In the genomic region with DNA sequence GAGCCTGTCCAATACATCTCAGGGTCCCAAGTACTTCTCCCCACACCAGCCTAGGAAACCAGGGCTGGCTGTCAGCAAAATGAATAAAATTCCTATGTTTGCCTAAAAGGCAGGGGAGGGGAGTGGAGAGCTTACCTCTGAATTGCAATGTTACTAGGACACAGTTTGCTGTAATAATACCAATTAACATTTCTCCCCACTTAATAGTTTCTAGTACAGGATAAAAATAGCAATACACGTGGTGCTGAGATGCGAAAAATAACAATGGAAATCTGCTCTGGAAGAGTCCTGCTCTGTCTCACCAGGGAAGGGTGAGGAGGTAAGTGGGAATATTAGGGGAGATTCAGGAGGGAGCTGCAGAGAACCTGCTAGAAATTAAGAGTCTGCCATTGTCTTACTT, we compare ENCODE assay signal across 18 cellular contexts.
"Had no signal": no experiment of that assay in that cellular context is flagged by ENCODE, and none has a peak within 500 bp of the region (broad histone marks: within the 10 kb centered on the region; RNA-seq: fewer than 3 reads in every experiment).

No MANE protein-coding gene starts in this region.

- H3K4me3 ChIP-seq: breast epithelium, colonic mucosa, tibial artery had no signal

- H3K9me3 ChIP-seq: breast epithelium, colonic mucosa, tibial artery had no signal

- DNase-seq: activated CD4-positive, alpha-beta T cell treated with anti-CD3 and anti-CD28 coated beads for 1 hour; activated CD4-positive, alpha-beta T cell treated with anti-CD3 and anti-CD28 coated beads, Interleukin-2, amount 50 U/mL, for 1 hour; activated CD8-positive, alpha-beta memory T cell treated with anti-CD3 and anti-CD28 coated beads for 24 hours; activated CD8-positive, alpha-beta memory T cell treated with anti-CD3 and anti-CD28 coated beads, Interleukin-2, amount 50 U/mL, for 4 hours; activated T-cell treated with anti-CD3 and anti-CD28 coated beads, Interleukin-2, amount 50 U/mL, for 24 hours; colonic mucosa; kidney; naive thymus-derived CD4-positive, alpha-beta T cell; retina; stimulated activated CD4-positive, alpha-beta T cell treated with anti-CD3 and anti-CD28 coated beads, Interleukin-4, amount 100 ng/mL, for 4 hours; T-helper 1 cell; tibial artery had no signal

- H3K27me3 Mint-ChIP-seq: activated T-cell treated with anti-CD3 and anti-CD28 coated beads, Interleukin-2, amount 50 U/mL, for 24 hours; activated T-helper 17 cell treated with anti-CD3 and anti-CD28 coated beads, Interleukin-2, amount 50 U/mL, for 72 hours; stimulated activated naive CD8-positive, alpha-beta T cell treated with anti-CD3 and anti-CD28 coated beads, Interleukin-15, Interleukin-2, amounts not matched to agents 100 ng/mL and 50 ng/mL, for 24 hours had no signal

- H3K27ac ChIP-seq: breast epithelium, colonic mucosa, epithelial cell of prostate, tibial artery had no signal

- ATAC-seq: activated naive CD4-positive, alpha-beta T cell treated with anti-CD3 and anti-CD28 coated beads, Interleukin-2, amount 50 U/mL, for 72 hours; activated T-helper 17 cell treated with anti-CD3 and anti-CD28 coated beads, Interleukin-2, amount 50 U/mL, for 72 hours; left lobe of liver; naive thymus-derived CD4-positive, alpha-beta T cell had no signal

- H3K36me3 Mint-ChIP-seq: activated naive CD4-positive, alpha-beta T cell treated with anti-CD3 and anti-CD28 coated beads, Interleukin-2, amount 50 U/mL, for 72 hours had no signal

- H3K4me1 ChIP-seq: breast epithelium, colonic mucosa, tibial artery had no signal

- H3K27me3 ChIP-seq: breast epithelium, colonic mucosa, tibial artery had no signal

- H3K36me3 ChIP-seq: breast epithelium, colonic mucosa, tibial artery had no signal

- H3K9me3 Mint-ChIP-seq: activated naive CD4-positive, alpha-beta T cell treated with anti-CD3 and anti-CD28 coated beads, Interleukin-2, amount 50 U/mL, for 72 hours; activated T-cell treated with anti-CD3 and anti-CD28 coated beads, Interleukin-2, amount 50 U/mL, for 24 hours; activated T-helper 17 cell treated with anti-CD3 and anti-CD28 coated beads, Interleukin-2, amount 50 U/mL, for 72 hours; stimulated activated naive CD8-positive, alpha-beta T cell treated with anti-CD3 and anti-CD28 coated beads, Interleukin-15, Interleukin-2, amounts not matched to agents 100 ng/mL and 50 ng/mL, for 24 hours had no signal

- H3K27ac Mint-ChIP-seq: activated naive CD4-positive, alpha-beta T cell treated with anti-CD3 and anti-CD28 coated beads, Interleukin-2, amount 50 U/mL, for 72 hours; activated T-cell treated with anti-CD3 and anti-CD28 coated beads, Interleukin-2, amount 50 U/mL, for 24 hours; activated T-helper 17 cell treated with anti-CD3 and anti-CD28 coated beads, Interleukin-2, amount 50 U/mL, for 72 hours; stimulated activated naive CD8-positive, alpha-beta T cell treated with anti-CD3 and anti-CD28 coated beads, Interleukin-15, Interleukin-2, amounts not matched to agents 100 ng/mL and 50 ng/mL, for 24 hours had no signal

- H3K4me3 Mint-ChIP-seq: activated T-cell treated with anti-CD3 and anti-CD28 coated beads, Interleukin-2, amount 50 U/mL, for 24 hours; activated T-helper 17 cell treated with anti-CD3 and anti-CD28 coated beads, Interleukin-2, amount 50 U/mL, for 72 hours; stimulated activated naive CD8-positive, alpha-beta T cell treated with anti-CD3 and anti-CD28 coated beads, Interleukin-15, Interleukin-2, amounts not matched to agents 100 ng/mL and 50 ng/mL, for 24 hours had no signal
